ENCODE assay signal across 27 cellular contexts in the genomic region with DNA sequence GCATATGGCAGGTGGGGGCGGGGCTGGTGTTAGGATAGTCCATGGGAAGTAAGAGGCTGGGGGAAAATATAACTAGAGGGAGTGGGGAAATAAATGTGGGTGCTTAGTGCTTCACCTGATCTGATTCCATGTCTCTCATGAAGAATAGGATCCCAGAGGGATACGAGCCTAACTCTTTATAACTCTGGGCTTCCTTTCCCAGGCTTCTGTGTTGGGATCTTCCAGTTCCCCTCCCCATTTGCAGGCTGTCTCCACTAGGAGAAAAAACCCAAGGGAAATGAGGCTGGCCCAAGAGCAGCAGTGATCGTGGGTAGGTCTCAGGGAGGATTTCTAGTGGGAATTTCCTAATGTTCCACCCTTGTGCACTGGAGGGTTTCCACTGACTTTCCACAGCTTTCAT. TPM values are rescaled to one million over a fixed set of nuclear protein-coding genes. Genes with fewer than 3 reads are reported as not detected.
A peak's percentile ranks its signal among the peaks of the same experiment; 100 is the strongest.
DNase-seq lines count a peak whose midpoint lies in the region; ATAC-seq and TF ChIP-seq lines count a peak whose summit lies in the region.
"Had no signal": no experiment of that assay in that cellular context is flagged by ENCODE, and none has a peak within 500 bp of the region (broad histone marks: within the 10 kb centered on the region; RNA-seq: fewer than 3 reads in every experiment).

No MANE protein-coding gene starts in this region.

- H3K36me3 Mint-ChIP-seq in activated naive CD8-positive, alpha-beta T cell treated with anti-CD3 and anti-CD28 coated beads, Interleukin-2, amount 10 ng/mL, durations not matched to agents 7 days and 5 days = peaks cover 7% of the 10 kb centered on the region
- H3K36me3 Mint-ChIP-seq in activated naive CD8-positive, alpha-beta T cell treated with anti-CD3 and anti-CD28 coated beads for 36 hours = peaks cover 15% of the 10 kb centered on the region
- H3K36me3 Mint-ChIP-seq in nephron (ENCODE audit: low read depth) = no peaks in the 10 kb centered on the region
- H3K36me3 Mint-ChIP-seq: activated CD8-positive, alpha-beta memory T cell treated with anti-CD3 and anti-CD28 coated beads, Interleukin-2, amount 10 ng/mL, durations not matched to agents 7 days and 5 days had no signal

- no peaks in the 10 kb centered on the region for H3F3A ChIP-seq in PC-3 (ENCODE audit: low read length, unreplicated experiment)

- no peaks in the 10 kb centered on the region for H3K9me3 Mint-ChIP-seq in activated naive CD8-positive, alpha-beta T cell treated with anti-CD3 and anti-CD28 coated beads, Interleukin-2, amount 10 ng/mL, durations not matched to agents 7 days and 5 days
- no peaks in the 10 kb centered on the region for H3K9me3 Mint-ChIP-seq in activated naive CD8-positive, alpha-beta T cell treated with anti-CD3 and anti-CD28 coated beads for 36 hours
- H3K9me3 Mint-ChIP-seq in nephron = no peaks in the 10 kb centered on the region
- H3K9me3 Mint-ChIP-seq: stimulated activated naive CD8-positive, alpha-beta T cell treated with anti-CD3 and anti-CD28 coated beads, Interleukin-15, Interleukin-2, amounts not matched to agents 100 ng/mL and 50 ng/mL, for 24 hours had no signal

- H3K4me3 Mint-ChIP-seq in activated naive CD8-positive, alpha-beta T cell treated with anti-CD3 and anti-CD28 coated beads, Interleukin-2, amount 10 ng/mL, durations not matched to agents 7 days and 5 days = peak overlapping the region; percentile 13
- no peak overlapping the region for H3K4me3 Mint-ChIP-seq in activated naive CD8-positive, alpha-beta T cell treated with anti-CD3 and anti-CD28 coated beads for 36 hours
- H3K4me3 Mint-ChIP-seq in nephron = peak overlapping the region; percentile 53 to 74 (median 55)
- H3K4me3 Mint-ChIP-seq: stimulated activated naive CD8-positive, alpha-beta T cell treated with anti-CD3 and anti-CD28 coated beads, Interleukin-15, Interleukin-2, amounts not matched to agents 100 ng/mL and 50 ng/mL, for 24 hours had no signal

- H3K27ac ChIP-seq in caudate nucleus (ENCODE audit: low read depth, low read length) (peak overlapping the region; percentile 97), coronary artery (no peak overlapping the region), PC-3 (ENCODE audit: low read length) (no peak overlapping the region)
- H3K27ac ChIP-seq: epithelial cell of prostate, HL-60, PC-9 had no signal

- peaks cover 39% of the 10 kb centered on the region for H3K27me3 Mint-ChIP-seq in activated naive CD8-positive, alpha-beta T cell treated with anti-CD3 and anti-CD28 coated beads, Interleukin-2, amount 10 ng/mL, durations not matched to agents 7 days and 5 days
- H3K27me3 Mint-ChIP-seq in activated naive CD8-positive, alpha-beta T cell treated with anti-CD3 and anti-CD28 coated beads for 36 hours = peaks cover 46% of the 10 kb centered on the region
- peaks cover 87% of the 10 kb centered on the region for H3K27me3 Mint-ChIP-seq in nephron (ENCODE audit: low read depth)

- intact Hi-C loops in PC-3 (cut with micrococcal nuclease) = loop anchor here (5.0 kb wide), 2 partner anchors 146 to 951 kb away; no protein-coding TSS in a partner anchor

- H4K20me1 ChIP-seq in PC-3 (ENCODE audit: low read length) = no peaks in the 10 kb centered on the region

- H3K4me3 ChIP-seq in MG63 (no peak overlapping the region), coronary artery (no peak overlapping the region), PC-3 (ENCODE audit: low read length) (no peak overlapping the region)
- H3K4me3 ChIP-seq: mucosa of descending colon, PC-9 had no signal

- H2AFZ ChIP-seq in PC-3 (ENCODE audit: low read length) = no peak overlapping the region
- H2AFZ ChIP-seq: PC-9 had no signal

- no peak overlapping the region for H3K27ac Mint-ChIP-seq in activated naive CD8-positive, alpha-beta T cell treated with anti-CD3 and anti-CD28 coated beads, Interleukin-2, amount 10 ng/mL, durations not matched to agents 7 days and 5 days
- no peak overlapping the region for H3K27ac Mint-ChIP-seq in activated naive CD8-positive, alpha-beta T cell treated with anti-CD3 and anti-CD28 coated beads for 36 hours
- H3K27ac Mint-ChIP-seq in nephron = no peak overlapping the region
- H3K27ac Mint-ChIP-seq: activated CD8-positive, alpha-beta memory T cell treated with anti-CD3 and anti-CD28 coated beads, Interleukin-2, amount 10 ng/mL, durations not matched to agents 7 days and 5 days; stimulated activated naive CD8-positive, alpha-beta T cell treated with anti-CD3 and anti-CD28 coated beads, Interleukin-15, Interleukin-2, amounts not matched to agents 100 ng/mL and 50 ng/mL, for 24 hours had no signal

- no peak for ATAC-seq in activated naive CD8-positive, alpha-beta T cell treated with anti-CD3 and anti-CD28 coated beads, Interleukin-2, amount 10 ng/mL, durations not matched to agents 7 days and 5 days (ENCODE audit: low read depth)
- ATAC-seq in PC-3 = no peak
- ATAC-seq: left ventricle myocardium superior, mucosa of descending colon had no signal

- H3K79me2 ChIP-seq in PC-3 (ENCODE audit: low read length) = no peaks in the 10 kb centered on the region

- no TSS peak for BruUV-seq in PC-3 (replicated peaks; lab: Mats Ljungman, UMichigan)

- H3K9me3 ChIP-seq in MG63 = no peaks in the 10 kb centered on the region
- H3K9me3 ChIP-seq in PC-3 (ENCODE audit: low read length) = no peaks in the 10 kb centered on the region
- H3K9me3 ChIP-seq: mucosa of descending colon had no signal

- POLR2A ChIA-PET in activated naive CD8-positive, alpha-beta T cell treated with anti-CD3 and anti-CD28 coated beads, Interleukin-2, amount 10 ng/mL, durations not matched to agents 7 days and 5 days (lab: Charles Lee) = no interaction called here
- POLR2A ChIA-PET in PC-3 (lab: Charles Lee; ENCODE audit: unreplicated experiment) = no interaction called here

- H3K27me3 ChIP-seq in MG63 = peaks cover 40% of the 10 kb centered on the region
- H3K27me3 ChIP-seq in PC-3 (ENCODE audit: low read length) = peaks cover 29% of the 10 kb centered on the region

- H3K9me2 ChIP-seq in PC-3 (replicated peaks; ENCODE audit: low read length) = no peaks in the 10 kb centered on the region

- no peak for TF ChIP-seq CTCF in nephron (IDR thresholded peaks at IDR 0.05; ENCODE audit: unreplicated experiment in 3 of 3)
- no peak for TF ChIP-seq CTCF in coronary artery (IDR thresholded peaks at IDR 0.05)
- TF ChIP-seq CTCF in PC-3 (conservative IDR thresholded peaks at IDR 0.05; ENCODE audit: low read depth, low read length) = no peak

- DNase-seq in activated naive CD8-positive, alpha-beta T cell treated with anti-CD3 and anti-CD28 coated beads, Interleukin-2, amount 10 ng/mL, durations not matched to agents 7 days and 5 days = no peak
- DNase-seq in activated naive CD8-positive, alpha-beta T cell treated with anti-CD3 and anti-CD28 coated beads for 36 hours = no peak
- DNase-seq in caudate nucleus (lab: John Stamatoyannopoulos, UW) = peak in 1 of 61 donors; percentile 32
- DNase-seq in MG63 = no peak
- DNase-seq in coronary artery (ENCODE audit: low spot score) = no peak
- DNase-seq in glomerular visceral epithelial cell (ENCODE audit: extremely low spot score) = no peak
- DNase-seq in PC-3 = no peak
- DNase-seq: activated CD4-positive, alpha-beta T cell treated with anti-CD3 and anti-CD28 coated beads for 48 hours; activated CD8-positive, alpha-beta memory T cell treated with anti-CD3 and anti-CD28 coated beads, Interleukin-2, amount 10 ng/mL, durations not matched to agents 7 days and 5 days; activated gamma-delta T cell; GOT3; left ventricle myocardium superior; mucosa of descending colon; NCI-H1105 treated with DMSO at 0.1 percent for 48 hours; NCI-H2081 treated with DMSO at 0.1 percent for 48 hours; NCI-H446 treated with DMSO at 0.1 percent for 48 hours; occipital lobe; PC-9; SHP77 treated with DMSO at 0.1 percent for 48 hours; stimulated activated CD4-positive, alpha-beta T cell treated with anti-CD3 and anti-CD28 coated beads, Interleukin-4, amount 100 ng/mL, for 24 hours; trophoblast cell had no signal

- H3K36me3 ChIP-seq in MG63 (no peaks in the 10 kb centered on the region), PC-3 (ENCODE audit: low read depth, low read length) (no peaks in the 10 kb centered on the region)

- H3K4me1 ChIP-seq in PC-3 (ENCODE audit: insufficient read depth, low read length) = peaks cover 9% of the 10 kb centered on the region

- H3K4me1 Mint-ChIP-seq in activated naive CD8-positive, alpha-beta T cell treated with anti-CD3 and anti-CD28 coated beads, Interleukin-2, amount 10 ng/mL, durations not matched to agents 7 days and 5 days = peaks cover 15% of the 10 kb centered on the region
- peaks cover 23% of the 10 kb centered on the region for H3K4me1 Mint-ChIP-seq in activated naive CD8-positive, alpha-beta T cell treated with anti-CD3 and anti-CD28 coated beads for 36 hours
- H3K4me1 Mint-ChIP-seq in nephron = no peaks in the 10 kb centered on the region

- no peak overlapping the region for H3K9ac ChIP-seq in PC-3 (ENCODE audit: low read length)

- H3K4me2 ChIP-seq in PC-3 (ENCODE audit: low read length) = no peak overlapping the region
- H3K4me2 ChIP-seq: PC-9 had no signal

- CTCF ChIA-PET in PC-3 (lab: Charles Lee) = no interaction called here

RNA-seq across cellular contexts. Expression of a gene that starts 1.6 kb away (rescaled TPM):
- total RNA-seq in activated naive CD8-positive, alpha-beta T cell treated with anti-CD3 and anti-CD28 coated beads, Interleukin-2, amount 10 ng/mL, durations not matched to agents 7 days and 5 days = not detected
- under 1 TPM in 1 of 2 experiments, not detected in 1; 0.04 TPM for total RNA-seq in activated naive CD8-positive, alpha-beta T cell treated with anti-CD3 and anti-CD28 coated beads for 36 hours
- not detected in 2 replicates for total RNA-seq in MG63 (2014; rRNA removed; shearing (Covaris generic); ENCODE audit: low replicate concordance)
- total RNA-seq in PC-3 (2014; rRNA removed) = not detected in 2 replicates
- total RNA-seq: activated CD8-positive, alpha-beta memory T cell treated with anti-CD3 and anti-CD28 coated beads, Interleukin-2, amount 10 ng/mL, durations not matched to agents 7 days and 5 days; fibroblast of villous mesenchyme; G401; left ventricle myocardium superior; PC-9 had no signal

RNA-seq across cellular contexts. Expression of a gene that starts 13.0 kb away (rescaled TPM):
- total RNA-seq in activated naive CD8-positive, alpha-beta T cell treated with anti-CD3 and anti-CD28 coated beads, Interleukin-2, amount 10 ng/mL, durations not matched to agents 7 days and 5 days = not detected
- not detected for total RNA-seq in activated naive CD8-positive, alpha-beta T cell treated with anti-CD3 and anti-CD28 coated beads for 36 hours
- not detected in 2 replicates for total RNA-seq in MG63 (2014; rRNA removed; shearing (Covaris generic); ENCODE audit: low replicate concordance)
- 0.15 TPM in 1 of 2 replicates, not detected in the other for total RNA-seq in PC-3 (2014; rRNA removed)
- total RNA-seq: activated CD8-positive, alpha-beta memory T cell treated with anti-CD3 and anti-CD28 coated beads, Interleukin-2, amount 10 ng/mL, durations not matched to agents 7 days and 5 days; fibroblast of villous mesenchyme; G401; left ventricle myocardium superior; PC-9 had no signal

RNA-seq across cellular contexts. Expression of a gene that starts 15.5 kb away (rescaled TPM):
- total RNA-seq in activated naive CD8-positive, alpha-beta T cell treated with anti-CD3 and anti-CD28 coated beads, Interleukin-2, amount 10 ng/mL, durations not matched to agents 7 days and 5 days = 10 to 100 TPM; 39.8 to 44.6 TPM
- total RNA-seq in activated naive CD8-positive, alpha-beta T cell treated with anti-CD3 and anti-CD28 coated beads for 36 hours = 10 to 100 TPM; 38.0 to 39.0 TPM
- 18.0 and 20.2 TPM in 2 replicates for total RNA-seq in MG63 (2014; rRNA removed; shearing (Covaris generic); ENCODE audit: low replicate concordance)
- 37.1 and 49.1 TPM in 2 replicates for total RNA-seq in PC-3 (2014; rRNA removed)

RNA-seq across cellular contexts. Expression of a gene that starts 32.6 kb away (rescaled TPM):
- not detected for total RNA-seq in activated naive CD8-positive, alpha-beta T cell treated with anti-CD3 and anti-CD28 coated beads, Interleukin-2, amount 10 ng/mL, durations not matched to agents 7 days and 5 days
- total RNA-seq in activated naive CD8-positive, alpha-beta T cell treated with anti-CD3 and anti-CD28 coated beads for 36 hours = not detected
- total RNA-seq in MG63 (2014; rRNA removed; shearing (Covaris generic); ENCODE audit: low replicate concordance) = not detected in 2 replicates
- total RNA-seq in PC-3 (2014; rRNA removed) = not detected in 2 replicates
- total RNA-seq: activated CD8-positive, alpha-beta memory T cell treated with anti-CD3 and anti-CD28 coated beads, Interleukin-2, amount 10 ng/mL, durations not matched to agents 7 days and 5 days; fibroblast of villous mesenchyme; G401 had no signal

RNA-seq across cellular contexts. Expression of a gene that starts 51.1 kb away (rescaled TPM):
- 1 to 10 TPM; 7.2 to 7.3 TPM for total RNA-seq in activated naive CD8-positive, alpha-beta T cell treated with anti-CD3 and anti-CD28 coated beads, Interleukin-2, amount 10 ng/mL, durations not matched to agents 7 days and 5 days
- 1 to 10 TPM; 4.7 TPM for total RNA-seq in activated naive CD8-positive, alpha-beta T cell treated with anti-CD3 and anti-CD28 coated beads for 36 hours
- 4.1 and 4.6 TPM in 2 replicates for total RNA-seq in MG63 (2014; rRNA removed; shearing (Covaris generic); ENCODE audit: low replicate concordance)
- total RNA-seq in PC-3 (2014; rRNA removed) = 6.7 and 6.9 TPM in 2 replicates
